In genomic region chr2:119403618-119404017, GRCh38 we compare ENCODE assay signal across 11 cellular contexts. TPM values are rescaled to one million over a fixed set of nuclear protein-coding genes. Genes with fewer than 3 reads are reported as not detected.
"Had no signal": no experiment of that assay in that cellular context is flagged by ENCODE, and none has a peak within 500 bp of the region (broad histone marks: within the 10 kb centered on the region; RNA-seq: fewer than 3 reads in every experiment).

No MANE protein-coding gene starts in this region.

RNA-seq across cellular contexts. Expression of gene TMEM37, which starts 28.0 kb away (rescaled TPM):
- total RNA-seq: activated CD4-positive, alpha-beta memory T cell treated with anti-CD3 and anti-CD28 coated beads for 36 hours; activated CD4-positive, alpha-beta T cell treated with anti-CD3 and anti-CD28 coated beads for 36 hours; activated CD4-positive, alpha-beta T cell treated with anti-CD3 and anti-CD28 coated beads, Interleukin-2, amount 10 ng/mL, durations not matched to agents 24 days and 14 days; activated CD8-positive, alpha-beta memory T cell treated with anti-CD3 and anti-CD28 coated beads for 36 hours; activated CD8-positive, alpha-beta memory T cell treated with anti-CD3 and anti-CD28 coated beads, Interleukin-2, amount 10 ng/mL, durations not matched to agents 7 days and 5 days; activated CD8-positive, alpha-beta T cell treated with anti-CD3 and anti-CD28 coated beads, Interleukin-2, amount 10 ng/mL, durations not matched to agents 7 days and 5 days; activated naive CD4-positive, alpha-beta T cell treated with anti-CD3 and anti-CD28 coated beads for 36 hours; activated naive CD8-positive, alpha-beta T cell treated with anti-CD3 and anti-CD28 coated beads for 36 hours; activated T-helper 1 cell treated with anti-CD3 and anti-CD28 coated beads, Interleukin-12 subunit alpha, Interleukin-12 subunit beta, Interleukin-2, Interleukin-4 antibody, amounts not matched to agents 30 ng/mL and 10 ng/mL and 1 ng/mL, durations not matched to agents 14 hours and 24 hours and 36 hours; frontal cortex; T-helper 1 cell treated with Interleukin-12 subunit alpha and Interleukin-12 subunit beta and Interleukin-4 antibody, amounts not matched to agents 30 ng/mL and 1 ng/mL, for 36 hours had no signal
